ENCODE assay signal across 7 cellular contexts in the genomic region with DNA sequence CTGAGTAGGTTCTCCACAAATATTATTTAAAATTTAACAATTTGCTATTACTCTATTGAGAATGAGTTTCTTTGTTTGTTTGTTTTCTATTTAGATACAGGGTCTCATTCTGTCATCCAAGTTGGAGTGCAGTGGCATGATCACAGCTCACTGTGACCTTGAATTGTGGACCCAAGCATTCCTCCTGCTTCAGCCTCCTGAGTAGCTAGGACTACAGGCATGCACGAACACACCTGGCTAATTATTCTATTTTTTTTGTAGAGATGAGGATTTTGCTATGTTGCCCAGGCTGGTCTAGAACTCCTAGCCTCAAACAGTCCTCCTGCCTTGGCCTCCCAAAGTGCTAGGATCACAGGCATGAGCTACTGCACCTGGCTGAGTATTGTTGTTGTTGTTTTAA.
"Had no signal": no experiment of that assay in that cellular context is flagged by ENCODE, and none has a peak within 500 bp of the region (broad histone marks: within the 10 kb centered on the region; RNA-seq: fewer than 3 reads in every experiment).

No MANE protein-coding gene starts in this region.

- H3K4me3 ChIP-seq: GM12878 had no signal

- ATAC-seq: GM12878 had no signal

- FAIRE-seq: G401.6, GM12878, GM12891, GM18507, GM19239 had no signal

- DNase-seq: GDM1, GF-D8 had no signal
